In genomic region chr3:102083469-102083868, GRCh38 we compare ENCODE assay signal across 21 cellular contexts.
"Had no signal": no experiment of that assay in that cellular context is flagged by ENCODE, and none has a peak within 500 bp of the region (broad histone marks: within the 10 kb centered on the region; RNA-seq: fewer than 3 reads in every experiment).

No MANE protein-coding gene starts in this region.

- H3K36me3 ChIP-seq: adrenal gland had no signal

- DNase-seq: activated CD4-positive, alpha-beta memory T cell treated with anti-CD3 and anti-CD28 coated beads for 36 hours; activated CD4-positive, alpha-beta T cell treated with anti-CD3 and anti-CD28 coated beads, Interleukin-2, amount 10 ng/mL, durations not matched to agents 7 days and 5 days; activated CD4-positive, CD25-positive, alpha-beta regulatory T cell; activated CD8-positive, alpha-beta memory T cell treated with anti-CD3 and anti-CD28 coated beads for 24 hours; activated gamma-delta T cell treated with Interleukin-2 at 50 U/mL for 16 hours; activated naive CD4-positive, alpha-beta T cell treated with anti-CD3 and anti-CD28 coated beads, Interleukin-2, amount 50 U/mL, for 16 hours; activated naive CD8-positive, alpha-beta T cell treated with anti-CD3 and anti-CD28 coated beads, Interleukin-2, amount 10 ng/mL, durations not matched to agents 7 days and 5 days; activated T-cell treated with anti-CD3 and anti-CD28 coated beads, Interleukin-2, amount 50 U/mL, for 4 hours; adrenal gland; anterior cingulate cortex; cerebellar nuclear complex; MM.1S; NCI-H1105; NCI-H1436; NCI-H1694 treated with DMSO at 0.1 percent for 48 hours; NCI-H2029 treated with DMSO at 0.1 percent for 48 hours; NCI-H510A treated with DMSO at 0.1 percent for 48 hours; PC-3; SHP77 treated with DMSO at 0.1 percent for 48 hours; T-helper 1 cell had no signal

- H3K27me3 ChIP-seq: adrenal gland had no signal

- H3K4me1 ChIP-seq: adrenal gland had no signal

- H3K4me3 ChIP-seq: adrenal gland had no signal

- ATAC-seq: activated T-cell treated with anti-CD3 and anti-CD28 coated beads, Interleukin-2, amount 50 U/mL, for 4 hours; PC-3 had no signal

- H3K9me3 ChIP-seq: adrenal gland had no signal

- H3K27ac ChIP-seq: adrenal gland, VCaP had no signal
